In the genomic region with DNA sequence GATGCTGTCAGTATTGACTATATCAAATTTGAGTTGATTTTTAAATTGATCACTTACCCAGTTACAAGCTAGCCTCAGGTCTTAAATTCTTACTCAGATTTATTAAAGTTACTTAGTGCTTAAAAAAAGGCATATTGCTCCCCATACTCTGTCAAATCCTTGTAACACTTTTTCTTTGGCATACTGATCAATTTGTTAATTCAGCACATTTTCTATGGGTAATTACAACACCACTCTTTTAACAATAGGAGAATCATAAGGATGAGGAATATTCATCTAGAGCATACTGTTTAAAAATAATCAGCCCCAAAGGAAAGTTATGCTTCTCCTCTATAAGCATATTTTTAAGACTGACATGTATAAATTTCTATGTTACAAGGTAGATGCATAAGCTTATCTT, we compare ENCODE assay signal across 3 cellular contexts.
TF ChIP-seq lines count a peak whose summit lies in the region.

No MANE protein-coding gene starts in this region.

TF ChIP-seq in HepG2, 621 proteins besides CTCF, POLR2A, EP300 and RAD21 (continues in another document):
- TF ChIP-seq TBL1XR1 (IDR thresholded peaks at IDR 0.05; ENCODE audit: borderline replicate concordance, low read length, partially characterized antibody), result no peak
- TF ChIP-seq ZFY (CRISPR knock-in tag; IDR thresholded peaks at IDR 0.05), result no peak
- peak; percentile 48; the same call in 1 of the 2 replicates for TF ChIP-seq MAFF (IDR thresholded peaks at IDR 0.05; ENCODE audit: low read depth, low read length)
- TF ChIP-seq ZBTB33 (CRISPR knock-in tag; IDR thresholded peaks at IDR 0.05), result no peak

TF ChIP-seq in IMR-90, 13 proteins besides CTCF, POLR2A, EP300 and RAD21:
- peak; percentile 55 for TF ChIP-seq MAFK (IDR thresholded peaks at IDR 0.05; ENCODE audit: low read depth, low read length)
- no peak for TF ChIP-seq CHD1 (IDR thresholded peaks at IDR 0.05; ENCODE audit: low read depth, low read length)

TF ChIP-seq in K562, 482 proteins besides CTCF, POLR2A, EP300 and RAD21:
- TF ChIP-seq HMGN3 (IDR thresholded peaks at IDR 0.05; ENCODE audit: borderline replicate concordance, extremely low read depth, insufficient read length, low read depth, low read length) (no peak), KLF16 (IDR thresholded peaks at IDR 0.05) (no peak), SP2 (IDR thresholded peaks at IDR 0.05; ENCODE audit: extremely low read depth, low read depth, low read length, poor library complexity, severe bottlenecking) (no peak), E2F5 (CRISPR knock-in tag; IDR thresholded peaks at IDR 0.05) (no peak), GTF2B (IDR thresholded peaks at IDR 0.05; ENCODE audit: extremely low read depth, insufficient read length) (no peak), ZNF12 (CRISPR knock-in tag; IDR thresholded peaks at IDR 0.05) (no peak), POLR2AphosphoS5 (IDR thresholded peaks at IDR 0.05; ENCODE audit: control insufficient read depth, insufficient read depth, low read depth, low read length) (no peak), IFI16 (CRISPR knock-in tag; IDR thresholded peaks at IDR 0.05) (no peak), C11orf30 (IDR thresholded peaks at IDR 0.05; ENCODE audit: low read depth) (peak; percentile 51), MAFG (tag; conservative IDR thresholded peaks at IDR 0.05) (peak; percentile 26; the same call in 1 of the 2 replicates), CBFA2T2 (conservative IDR thresholded peaks at IDR 0.05) (no peak), PTBP1 (IDR thresholded peaks at IDR 0.05; ENCODE audit: low read depth, low read length) (no peak), RCOR1 (IDR thresholded peaks at IDR 0.05; ENCODE audit: borderline replicate concordance in 1 of 2, low read depth in 2 of 2, low read length in 2 of 2) (no peak), ZNF444 (CRISPR knock-in tag; IDR thresholded peaks at IDR 0.05) (no peak), SMC3 (conservative IDR thresholded peaks at IDR 0.05; ENCODE audit: insufficient read depth, low read depth, low read length) (no peak), WHSC1 (IDR thresholded peaks at IDR 0.05; ENCODE audit: low read length) (no peak), MLX (CRISPR knock-in tag; conservative IDR thresholded peaks at IDR 0.05) (no peak), ZNF316 (IDR thresholded peaks at IDR 0.05) (peak; percentile 60), SMARCA5 (IDR thresholded peaks at IDR 0.05) (no peak)
- TF ChIP-seq, protein P1, sequence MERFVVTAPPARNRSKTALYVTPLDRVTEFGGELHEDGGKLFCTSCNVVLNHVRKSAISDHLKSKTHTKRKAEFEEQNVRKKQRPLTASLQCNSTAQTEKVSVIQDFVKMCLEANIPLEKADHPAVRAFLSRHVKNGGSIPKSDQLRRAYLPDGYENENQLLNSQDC (CRISPR knock-in tag; IDR thresholded peaks at IDR 0.05), result no peak
- TF ChIP-seq, protein P2, sequence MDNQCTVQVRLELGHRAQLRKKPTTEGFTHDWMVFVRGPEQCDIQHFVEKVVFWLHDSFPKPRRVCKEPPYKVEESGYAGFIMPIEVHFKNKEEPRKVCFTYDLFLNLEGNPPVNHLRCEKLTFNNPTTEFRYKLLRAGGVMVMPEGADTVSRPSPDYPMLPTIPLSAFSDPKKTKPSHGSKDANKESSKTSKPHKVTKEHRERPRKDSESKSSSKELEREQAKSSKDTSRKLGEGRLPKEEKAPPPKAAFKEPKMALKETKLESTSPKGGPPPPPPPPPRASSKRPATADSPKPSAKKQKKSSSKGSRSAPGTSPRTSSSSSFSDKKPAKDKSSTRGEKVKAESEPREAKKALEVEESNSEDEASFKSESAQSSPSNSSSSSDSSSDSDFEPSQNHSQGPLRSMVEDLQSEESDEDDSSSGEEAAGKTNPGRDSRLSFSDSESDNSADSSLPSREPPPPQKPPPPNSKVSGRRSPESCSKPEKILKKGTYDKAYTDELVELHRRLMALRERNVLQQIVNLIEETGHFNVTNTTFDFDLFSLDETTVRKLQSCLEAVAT (IDR thresholded peaks at IDR 0.05), result no peak
- TF ChIP-seq, protein P3, sequence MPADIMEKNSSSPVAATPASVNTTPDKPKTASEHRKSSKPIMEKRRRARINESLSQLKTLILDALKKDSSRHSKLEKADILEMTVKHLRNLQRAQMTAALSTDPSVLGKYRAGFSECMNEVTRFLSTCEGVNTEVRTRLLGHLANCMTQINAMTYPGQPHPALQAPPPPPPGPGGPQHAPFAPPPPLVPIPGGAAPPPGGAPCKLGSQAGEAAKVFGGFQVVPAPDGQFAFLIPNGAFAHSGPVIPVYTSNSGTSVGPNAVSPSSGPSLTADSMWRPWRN (IDR thresholded peaks at IDR 0.05; ENCODE audit: low read depth), result no peak
